In genomic region chr10:95056744-95057363, GRCh38 we compare ENCODE assay signal across 28 cellular contexts. TPM values are rescaled to one million over a fixed set of nuclear protein-coding genes. Genes with fewer than 3 reads are reported as not detected.
"Had no signal": no experiment of that assay in that cellular context is flagged by ENCODE, and none has a peak within 500 bp of the region (broad histone marks: within the 10 kb centered on the region; RNA-seq: fewer than 3 reads in every experiment).

No MANE protein-coding gene starts in this region.

- DNase-seq: natural killer cell; occipital lobe; ovary; posterior cingulate gyrus; psoas muscle; right cardiac atrium; spleen; stimulated activated CD4-positive, alpha-beta T cell treated with anti-CD3 and anti-CD28 coated beads, Interleukin-12 subunit alpha, Interleukin-12 subunit beta, amount 100 ng/mL, for 4 hours; stimulated activated CD4-positive, alpha-beta T cell treated with anti-CD3 and anti-CD28 coated beads, Interleukin-1b, Interleukin-23, amount 100 ng/mL, for 48 hours; stimulated activated CD4-positive, alpha-beta T cell treated with anti-CD3 and anti-CD28 coated beads, Interleukin-4, amount 100 ng/mL, for 1 hour; stimulated activated CD4-positive, alpha-beta T cell treated with anti-CD3 and anti-CD28 coated beads, Interleukin-4, amount 100 ng/mL, for 4 hours; stimulated activated CD8-positive, alpha-beta memory T cell treated with anti-CD3 and anti-CD28 coated beads, Interleukin-4, amount 100 ng/mL, for 48 hours; stimulated activated naive CD4-positive, alpha-beta T cell; stimulated activated naive CD8-positive, alpha-beta T cell treated with anti-CD3 and anti-CD28 coated beads, Interleukin-15, amount 100 ng/mL, for 72 hours; stimulated activated naive CD8-positive, alpha-beta T cell treated with anti-CD3 and anti-CD28 coated beads, Interleukin-15, Interleukin-2, amounts not matched to agents 100 U/mL and 50 U/mL, for 24 hours; substantia nigra; testis; tibial artery; transverse colon; upper lobe of right lung; uterus had no signal

- H3K27ac ChIP-seq: neural progenitor cell, ovary, parathyroid adenoma, psoas muscle, skin epidermis, spleen, suprapubic skin, testis, tibial artery, transverse colon, upper lobe of right lung, uterus had no signal

- H3K79me2 ChIP-seq: parathyroid adenoma had no signal

- H3K4me2 ChIP-seq: neural progenitor cell, smooth muscle cell had no signal

- H3K36me3 ChIP-seq: neural progenitor cell, ovary, spleen, suprapubic skin, tibial artery, transverse colon, upper lobe of right lung, uterus had no signal

- H3K4me1 ChIP-seq: neural progenitor cell, parathyroid adenoma, psoas muscle, spleen, suprapubic skin, testis, tibial artery, transverse colon, upper lobe of right lung, uterus had no signal

- H3K9ac ChIP-seq: neural progenitor cell, parathyroid adenoma had no signal

- ATAC-seq: natural killer cell; psoas muscle; right cardiac atrium; sciatic nerve; stimulated activated memory B cell treated with anti-CD40 and anti-IgM and Interleukin-4, amounts not matched to agents 10 μg/mL and 1 μg/mL and 100 μg/mL, for 72 hours; stimulated activated naive CD8-positive, alpha-beta T cell treated with anti-CD3 and anti-CD28 coated beads, Interleukin-15, amount 100 ng/mL, for 72 hours; stimulated activated naive CD8-positive, alpha-beta T cell treated with anti-CD3 and anti-CD28 coated beads, Interleukin-15, Interleukin-2, amounts not matched to agents 100 U/mL and 50 U/mL, for 24 hours; upper lobe of right lung had no signal

- H2AFZ ChIP-seq: neural progenitor cell, parathyroid adenoma had no signal

- H3K9me3 ChIP-seq: ovary, psoas muscle, suprapubic skin, testis, tibial artery, transverse colon, upper lobe of right lung, uterus had no signal

- H3K27me3 ChIP-seq: neural progenitor cell, ovary, spleen, suprapubic skin, testis, tibial artery, transverse colon, upper lobe of right lung, uterus had no signal

- H3K4me3 ChIP-seq: neural progenitor cell, ovary, psoas muscle, skin epidermis, smooth muscle cell, spleen, suprapubic skin, testis, tibial artery, transverse colon, upper lobe of right lung, uterus had no signal

RNA-seq across cellular contexts. Expression of gene CYP2C8, which starts 12.4 kb away (rescaled TPM):
- polyA plus RNA-seq: smooth muscle cell had no signal
